ENCODE assay signal across 8 cellular contexts in the genomic region with DNA sequence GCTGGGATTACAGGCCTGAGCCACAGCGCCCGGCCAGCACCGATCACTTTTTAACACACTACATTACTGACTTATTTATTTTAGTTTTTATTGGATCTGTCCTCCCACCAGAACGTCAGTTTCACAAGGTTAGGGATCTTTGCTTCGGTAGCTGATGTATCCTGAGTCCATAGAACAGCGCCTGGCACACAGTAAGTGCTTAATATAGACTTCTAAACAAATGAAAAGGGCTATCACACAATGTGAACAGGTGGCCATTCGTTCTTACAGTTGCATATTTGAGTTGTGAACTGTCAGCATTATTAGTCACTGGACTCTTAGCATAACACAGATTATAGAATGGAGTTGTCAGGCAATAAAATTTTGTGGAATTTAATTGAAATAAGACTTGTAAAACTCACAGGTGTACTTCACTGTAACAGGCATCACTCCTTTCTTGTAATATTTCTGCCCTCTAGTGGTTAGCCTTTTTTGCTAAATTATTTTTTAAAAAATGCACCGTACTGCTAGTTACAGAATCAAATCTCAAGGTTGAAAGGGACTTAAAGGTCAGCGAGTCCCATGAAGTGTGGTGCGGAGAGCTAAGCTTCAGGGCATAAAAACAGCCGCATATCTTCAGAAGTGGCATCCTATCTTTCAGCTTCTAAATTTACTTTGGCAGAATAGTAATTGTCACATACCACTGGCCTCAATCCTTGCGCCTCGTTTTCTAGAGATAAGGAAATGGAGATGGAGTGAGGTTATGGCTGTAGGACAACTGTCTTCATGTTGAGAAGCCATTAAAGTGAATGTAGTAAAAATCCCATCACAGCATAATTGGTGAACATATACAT. TPM values are rescaled to one million over a fixed set of nuclear protein-coding genes. Genes with fewer than 3 reads are reported as not detected.
A peak's percentile ranks its signal among the peaks of the same experiment; 100 is the strongest.
DNase-seq lines count a peak whose midpoint lies in the region; ATAC-seq and TF ChIP-seq lines count a peak whose summit lies in the region.

No MANE protein-coding gene starts in this region.

- no peak overlapping the region for H3K4me2 ChIP-seq in neural progenitor cell

- no peaks in the 10 kb centered on the region for H3K27me3 ChIP-seq in neural progenitor cell

- peaks cover 12% of the 10 kb centered on the region for H3K79me2 ChIP-seq in neural progenitor cell (ENCODE audit: low read depth)

- CTCF ChIA-PET in activated CD8-positive, alpha-beta T cell treated with anti-CD3 and anti-CD28 coated beads for 36 hours (lab: Charles Lee): interaction anchor here (0.6 to 4.5 kb wide), 21 partner anchors 8 to 420 kb away, joined by 3 to 27 read pairs (median 3); partner anchors contain the start of gene SIRT5
- CTCF ChIA-PET in activated CD8-positive, alpha-beta T cell treated with anti-CD3 and anti-CD28 coated beads, Interleukin-2, amount 10 ng/mL, durations not matched to agents 7 days and 5 days (lab: Charles Lee): interaction anchor here (0.5 to 7.1 kb wide), 23 partner anchors 10 to 420 kb away, joined by 3 to 62 read pairs (median 3); partner anchors contain the start of gene SIRT5

- H3F3A ChIP-seq in neural progenitor cell (ENCODE audit: low read depth): peaks cover 8% of the 10 kb centered on the region

- no peaks in the 10 kb centered on the region for H3K27me3 Mint-ChIP-seq in activated CD8-positive, alpha-beta T cell treated with anti-CD3 and anti-CD28 coated beads for 36 hours
- peaks cover 6% of the 10 kb centered on the region for H3K27me3 Mint-ChIP-seq in activated CD8-positive, alpha-beta T cell treated with anti-CD3 and anti-CD28 coated beads, Interleukin-2, amount 10 ng/mL, durations not matched to agents 7 days and 5 days (ENCODE audit: low read depth)
- peaks cover 4% of the 10 kb centered on the region for H3K27me3 Mint-ChIP-seq in neural progenitor cell (ENCODE audit: insufficient read depth, low read depth)

- no peak overlapping the region for H3K27ac Mint-ChIP-seq in activated CD8-positive, alpha-beta T cell treated with anti-CD3 and anti-CD28 coated beads for 36 hours
- H3K27ac Mint-ChIP-seq in activated CD8-positive, alpha-beta T cell treated with anti-CD3 and anti-CD28 coated beads, Interleukin-2, amount 10 ng/mL, durations not matched to agents 7 days and 5 days: no peak overlapping the region
- no peak overlapping the region for H3K27ac Mint-ChIP-seq in neural progenitor cell

- H3K27ac ChIP-seq in coronary artery (no peak overlapping the region), neural progenitor cell (no peak overlapping the region)

- intact Hi-C loops in activated CD8-positive, alpha-beta T cell treated with anti-CD3 and anti-CD28 coated beads for 36 hours (cut with micrococcal nuclease): loop anchor here (5.0 to 10.0 kb wide), 2 partner anchors 134 to 153 kb away; partner anchors contain the start of gene GFOD1

- no peaks in the 10 kb centered on the region for H3K9me3 Mint-ChIP-seq in activated CD8-positive, alpha-beta T cell treated with anti-CD3 and anti-CD28 coated beads for 36 hours
- H3K9me3 Mint-ChIP-seq in activated CD8-positive, alpha-beta T cell treated with anti-CD3 and anti-CD28 coated beads, Interleukin-2, amount 10 ng/mL, durations not matched to agents 7 days and 5 days (ENCODE audit: insufficient read depth): no peaks in the 10 kb centered on the region
- H3K9me3 Mint-ChIP-seq in neural progenitor cell: no peaks in the 10 kb centered on the region

- no peak overlapping the region for H3K4me3 ChIP-seq in coronary artery
- H3K4me3 ChIP-seq in neural progenitor cell: no peak overlapping the region

- peak; percentile 75 for TF ChIP-seq CTCF in activated CD8-positive, alpha-beta T cell treated with anti-CD3 and anti-CD28 coated beads for 36 hours (IDR thresholded peaks at IDR 0.05)
- TF ChIP-seq CTCF in coronary artery (IDR thresholded peaks at IDR 0.05) (peak; percentile 54), neural progenitor cell (IDR thresholded peaks at IDR 0.05) (peak; percentile 59)

- no peak for DNase-seq in activated CD8-positive, alpha-beta T cell treated with anti-CD3 and anti-CD28 coated beads for 36 hours
- DNase-seq in activated CD8-positive, alpha-beta T cell treated with anti-CD3 and anti-CD28 coated beads, Interleukin-2, amount 10 ng/mL, durations not matched to agents 7 days and 5 days: no peak
- DNase-seq in NCI-H460 (ENCODE audit: extremely low read depth, low read depth) (peak; percentile 13), coronary artery (ENCODE audit: low spot score) (no peak), neural progenitor cell (ENCODE audit: low spot score) (no peak), hepatic stellate cell (ENCODE audit: low spot score) (no peak)

- no peaks in the 10 kb centered on the region for H3K36me3 Mint-ChIP-seq in activated CD8-positive, alpha-beta T cell treated with anti-CD3 and anti-CD28 coated beads for 36 hours (ENCODE audit: low read depth)
- no peaks in the 10 kb centered on the region for H3K36me3 Mint-ChIP-seq in activated CD8-positive, alpha-beta T cell treated with anti-CD3 and anti-CD28 coated beads, Interleukin-2, amount 10 ng/mL, durations not matched to agents 7 days and 5 days (ENCODE audit: low read depth)
- peaks cover under 1% of the 10 kb centered on the region for H3K36me3 Mint-ChIP-seq in neural progenitor cell

- no peak for ATAC-seq in activated CD8-positive, alpha-beta T cell treated with anti-CD3 and anti-CD28 coated beads for 36 hours
- ATAC-seq in activated CD8-positive, alpha-beta T cell treated with anti-CD3 and anti-CD28 coated beads, Interleukin-2, amount 10 ng/mL, durations not matched to agents 7 days and 5 days: no peak
- ATAC-seq in HG03175 (IDR thresholded peaks at IDR 0.05; ENCODE audit: unreplicated experiment): no peak
- ATAC-seq in GM18870 (IDR thresholded peaks at IDR 0.05; ENCODE audit: unreplicated experiment): no peak

- POLR2A ChIA-PET in activated CD8-positive, alpha-beta T cell treated with anti-CD3 and anti-CD28 coated beads for 36 hours (lab: Charles Lee): interaction anchor here (1.0 to 2.0 kb wide), 2 partner anchors 193 to 243 kb away, joined by 3 to 6 read pairs; partner anchors contain the start of gene SIRT5
- POLR2A ChIA-PET in activated CD8-positive, alpha-beta T cell treated with anti-CD3 and anti-CD28 coated beads, Interleukin-2, amount 10 ng/mL, durations not matched to agents 7 days and 5 days (lab: Charles Lee): interaction anchor here (1.4 kb wide), 1 partner anchor 243 kb away, joined by 5 read pairs; the partner anchor contains the start of gene SIRT5

- peaks cover 7% of the 10 kb centered on the region for H3K4me1 ChIP-seq in neural progenitor cell

- H3K9ac ChIP-seq in neural progenitor cell: no peak overlapping the region

- no peaks in the 10 kb centered on the region for H3K36me3 ChIP-seq in neural progenitor cell

- H3K4me1 Mint-ChIP-seq in activated CD8-positive, alpha-beta T cell treated with anti-CD3 and anti-CD28 coated beads for 36 hours (ENCODE audit: low read depth): peaks cover 19% of the 10 kb centered on the region
- H3K4me1 Mint-ChIP-seq in activated CD8-positive, alpha-beta T cell treated with anti-CD3 and anti-CD28 coated beads, Interleukin-2, amount 10 ng/mL, durations not matched to agents 7 days and 5 days (ENCODE audit: low read depth): peaks cover 29% of the 10 kb centered on the region
- peaks cover 17% of the 10 kb centered on the region for H3K4me1 Mint-ChIP-seq in neural progenitor cell

- no peaks in the 10 kb centered on the region for H4K20me1 ChIP-seq in neural progenitor cell (ENCODE audit: low read depth)

- no peak overlapping the region for H2AFZ ChIP-seq in neural progenitor cell (replicated peaks)

- H3K4me3 Mint-ChIP-seq in activated CD8-positive, alpha-beta T cell treated with anti-CD3 and anti-CD28 coated beads for 36 hours: no peak overlapping the region
- H3K4me3 Mint-ChIP-seq in activated CD8-positive, alpha-beta T cell treated with anti-CD3 and anti-CD28 coated beads, Interleukin-2, amount 10 ng/mL, durations not matched to agents 7 days and 5 days: no peak overlapping the region
- no peak overlapping the region for H3K4me3 Mint-ChIP-seq in neural progenitor cell

- no peaks in the 10 kb centered on the region for H3K9me3 ChIP-seq in neural progenitor cell (ENCODE audit: low read depth)

RNA-seq across cellular contexts. Expression of gene TBC1D7, which starts 3.4 kb away (rescaled TPM):
- 10 to 100 TPM; 21.3 to 23.8 TPM for total RNA-seq in activated CD8-positive, alpha-beta T cell treated with anti-CD3 and anti-CD28 coated beads for 36 hours
- total RNA-seq in activated CD8-positive, alpha-beta T cell treated with anti-CD3 and anti-CD28 coated beads, Interleukin-2, amount 10 ng/mL, durations not matched to agents 7 days and 5 days: 10 to 100 TPM; 25.2 to 30.3 TPM
- total RNA-seq in NCI-H460 (2014; rRNA removed; shearing (Covaris generic)): 22.8 and 23.0 TPM in 2 replicates
- polyA plus RNA-seq in NCI-H460 (2014; cell fraction: nucleus; rRNA removed): 9.4 and 9.7 TPM in 2 replicates
- 52.8 and 54.9 TPM in 2 replicates for total RNA-seq in neural progenitor cell (ENCODE audit: low replicate concordance)
